Comparison of ENCODE assay signal across 9 cellular contexts in the genomic region with DNA sequence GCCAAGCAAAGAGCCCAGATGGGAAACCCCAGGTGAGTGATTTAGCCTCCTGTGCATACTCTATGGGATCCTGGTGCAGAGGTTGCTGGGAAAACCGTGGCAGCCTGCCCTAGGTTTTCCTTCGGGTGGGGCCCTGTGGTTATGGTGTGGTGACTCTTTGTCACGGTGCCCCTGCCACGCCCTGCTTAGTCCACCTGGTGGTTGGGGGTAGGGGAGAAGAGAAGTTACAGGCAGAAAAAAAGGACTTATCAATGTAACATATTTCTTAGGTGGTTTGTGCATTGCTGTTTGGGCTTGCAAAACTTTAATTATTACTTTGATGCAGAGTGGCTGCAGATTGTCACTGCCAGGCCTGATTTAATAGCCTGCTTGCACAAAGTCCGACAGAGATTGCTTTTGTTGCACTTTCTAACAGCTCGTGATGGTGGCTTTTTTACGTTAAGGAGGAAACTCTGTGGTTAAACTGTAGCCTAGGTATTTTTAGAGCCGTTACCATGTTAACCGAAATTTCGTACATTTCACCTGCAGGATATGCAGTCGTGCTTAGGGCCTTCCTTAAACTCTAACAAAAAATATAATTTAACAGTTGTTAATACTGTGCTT.
A peak's percentile ranks its signal among the peaks of the same experiment; 100 is the strongest.
DNase-seq lines count a peak whose midpoint lies in the region; ATAC-seq and TF ChIP-seq lines count a peak whose summit lies in the region.
"Had no signal": no experiment of that assay in that cellular context is flagged by ENCODE, and none has a peak within 500 bp of the region (broad histone marks: within the 10 kb centered on the region; RNA-seq: fewer than 3 reads in every experiment).

No MANE protein-coding gene starts in this region.

- no peaks in the 10 kb centered on the region for H3K9me3 ChIP-seq in effector memory CD4-positive, alpha-beta T cell (ENCODE audit: control insufficient read depth, low read length)
- no peaks in the 10 kb centered on the region for H3K9me3 ChIP-seq in psoas muscle

- ATAC-seq in GM21360 (IDR thresholded peaks at IDR 0.05; ENCODE audit: unreplicated experiment) (peak; percentile 56), HG03571 (IDR thresholded peaks at IDR 0.05; ENCODE audit: unreplicated experiment) (peak; percentile 68), psoas muscle (peak; percentile 49 to 87 (median 62))

- DNase-seq in GDM1 (lab: John Stamatoyannopoulos, UW): peak; percentile 72
- DNase-seq in effector memory CD4-positive, alpha-beta T cell: peak; percentile 28 to 39 (median 32)
- DNase-seq in psoas muscle: peak; percentile 13 to 54
- DNase-seq in hepatic stellate cell (ENCODE audit: low spot score): no peak
- DNase-seq in OCI-M2 (lab: John Stamatoyannopoulos, UW; ENCODE audit: unreplicated experiment): no peak
- DNase-seq: left cardiac atrium had no signal

- H3K27ac ChIP-seq in VCaP (peak overlapping the region; percentile 88), psoas muscle (no peak overlapping the region)
- H3K27ac ChIP-seq in effector memory CD4-positive, alpha-beta T cell (ENCODE audit: insufficient read depth, low read length, poor library complexity, severe bottlenecking): peak overlapping the region; percentile 83

- H3K27me3 ChIP-seq in effector memory CD4-positive, alpha-beta T cell (replicated peaks; ENCODE audit: control insufficient read depth, insufficient read depth, low read length, poor library complexity, severe bottlenecking): no peaks in the 10 kb centered on the region
- H3K27me3 ChIP-seq in psoas muscle (ENCODE audit: insufficient read depth in 3 of 3, low read length in 2 of 3): no peaks in the 10 kb centered on the region

- 44 to 63% (median 44%) methylated on average over 11 of the region's 11 CpGs for WGBS in psoas muscle, 3 donors

- peak overlapping the region; percentile 29 for H3K4me3 ChIP-seq in effector memory CD4-positive, alpha-beta T cell (ENCODE audit: insufficient read depth, low read depth, low read length, poor library complexity, severe bottlenecking)
- peak overlapping the region; percentile 13 for H3K4me3 ChIP-seq in psoas muscle

- 0 out of 2 replicates have a peak, but pooled peaks have one; percentile 7 for TF ChIP-seq CTCF in VCaP (conservative IDR thresholded peaks at IDR 0.05)
- no peak for TF ChIP-seq CTCF in psoas muscle (IDR thresholded peaks at IDR 0.05)

- peaks cover 32% of the 10 kb centered on the region for H3K4me1 ChIP-seq in effector memory CD4-positive, alpha-beta T cell (ENCODE audit: control insufficient read depth, insufficient read depth, low read length, poor library complexity, severe bottlenecking)
- peaks cover 18% of the 10 kb centered on the region for H3K4me1 ChIP-seq in psoas muscle

- intact Hi-C loops in psoas muscle (cut with DNase I): loop anchor here (5.0 kb wide), 2 partner anchors 268 to 523 kb away; a partner anchor contains a TSS

- H3K36me3 ChIP-seq in effector memory CD4-positive, alpha-beta T cell (ENCODE audit: control insufficient read depth, insufficient read depth, low read length): no peaks in the 10 kb centered on the region
- no peaks in the 10 kb centered on the region for H3K36me3 ChIP-seq in psoas muscle (ENCODE audit: insufficient read depth in 1 of 2, low read depth in 1 of 2)

Comparison
In these comparisons a context has a peak if more than half of its experiments do, and no peak if none do; other contexts are left out.
1. DNase-seq: peak in GDM1 (single experiment), effector memory CD4-positive, alpha-beta T cell (3 of 3) and psoas muscle (2 of 2); none in hepatic stellate cell (single experiment) and OCI-M2 (single experiment).
2. Peak in every context shown above with its lines, with median percentiles within 50 percentile points of each other: ATAC-seq.